ENCODE assay signal across 8 cellular contexts in genomic region chr22:50731811-50732624, GRCh38. TPM values are rescaled to one million over a fixed set of nuclear protein-coding genes. Genes with fewer than 3 reads are reported as not detected.
DNase-seq lines count a peak whose midpoint lies in the region; ATAC-seq and TF ChIP-seq lines count a peak whose summit lies in the region.

No MANE protein-coding gene starts in this region.

- peak; percentile 59 for TF ChIP-seq CTCF in CD4-positive, alpha-beta T cell (IDR thresholded peaks at IDR 0.05)
- peak; percentile 89 for TF ChIP-seq CTCF in astrocyte of the spinal cord (IDR thresholded peaks at IDR 0.05; ENCODE audit: low read depth, low read length)

- no peaks in the 10 kb centered on the region for H3K9me3 ChIP-seq in CD4-positive, alpha-beta T cell (ENCODE audit: control insufficient read depth, low read length)

- no peaks in the 10 kb centered on the region for H3K36me3 Mint-ChIP-seq in CD4-positive, alpha-beta T cell (ENCODE audit: low read depth)

- H3K4me3 ChIP-seq in astrocyte of the spinal cord (ENCODE audit: low read depth, low read length): no peak overlapping the region

- intact Hi-C loops in CD4-positive, alpha-beta T cell (cut with DNase I, micrococcal nuclease): loop anchor here (1.0 to 2.0 kb wide), 2 partner anchors 25 kb away; no protein-coding TSS in a partner anchor

- H3K27ac ChIP-seq in CD4-positive, alpha-beta T cell (ENCODE audit: low read depth, low read length): no peak overlapping the region

- CTCF ChIA-PET in CD4-positive, alpha-beta T cell (lab: Charles Lee): interaction anchor here (1.3 kb wide), 1 partner anchor 25 kb away, joined by 4 read pairs; no protein-coding TSS in a partner anchor

- no peak overlapping the region for H3K4me3 Mint-ChIP-seq in CD4-positive, alpha-beta T cell

- H3K9me3 Mint-ChIP-seq in CD4-positive, alpha-beta T cell: no peaks in the 10 kb centered on the region

- in situ Hi-C loops in astrocyte of the spinal cord (cut with HindIII; ENCODE audit: low sequenced_read_pairs): no loop called here

- peak; percentile 98 for ATAC-seq in CD4-positive, alpha-beta T cell (ENCODE audit: poor library complexity)
- ATAC-seq in HG02623 (IDR thresholded peaks at IDR 0.05; ENCODE audit: unreplicated experiment): no peak

- POLR2A ChIA-PET in CD4-positive, alpha-beta T cell (lab: Charles Lee): no interaction called here

- no peaks in the 10 kb centered on the region for H3K27me3 Mint-ChIP-seq in CD4-positive, alpha-beta T cell

- H3K27ac Mint-ChIP-seq in CD4-positive, alpha-beta T cell: no peak overlapping the region

- peak; percentile 40 to 69 (median 58) for DNase-seq in CD4-positive, alpha-beta T cell
- DNase-seq in HuH-7 (ENCODE audit: low spot score): peak; percentile 90
- peak; percentile 48 for DNase-seq in T-helper 9 cell
- DNase-seq in astrocyte of the spinal cord (ENCODE audit: low read depth, low spot score): no peak
- peak; percentile 78 for DNase-seq in iPS-NIHi11 (ENCODE audit: low spot score)
- DNase-seq in stimulated activated CD4-positive, alpha-beta T cell treated with anti-CD3 and anti-CD28 coated beads, Interleukin-2, amount 100 ng/mL, for 4 hours (ENCODE audit: low read depth): peak; percentile 41
- no peak for DNase-seq in ecto neural progenitor cell (ENCODE audit: low spot score)

- H3K4me1 Mint-ChIP-seq in CD4-positive, alpha-beta T cell (ENCODE audit: low read depth): peaks cover 4% of the 10 kb centered on the region

- H3K27me3 ChIP-seq in CD4-positive, alpha-beta T cell (ENCODE audit: control insufficient read depth, insufficient read depth, low read length): no peaks in the 10 kb centered on the region

RNA-seq across cellular contexts. Expression of gene ACR, which starts 6.0 kb away (rescaled TPM):
- total RNA-seq in CD4-positive, alpha-beta T cell: not detected

RNA-seq across cellular contexts. Expression of gene RABL2B, which starts 51.4 kb away (rescaled TPM):
- total RNA-seq in CD4-positive, alpha-beta T cell: 10 to 100 TPM; 36.0 to 37.3 TPM

RNA-seq across cellular contexts. Expression of gene SHANK3, which starts 59.4 kb away (rescaled TPM):
- not detected for total RNA-seq in CD4-positive, alpha-beta T cell

Comparison
In these comparisons a context has a peak if more than half of its experiments do, and no peak if none do; other contexts are left out.
1. DNase-seq: peak in CD4-positive, alpha-beta T cell (10 of 10), HuH-7 (single experiment), T-helper 9 cell (single experiment), iPS-NIHi11 (single experiment) and stimulated activated CD4-positive, alpha-beta T cell treated with anti-CD3 and anti-CD28 coated beads, Interleukin-2, amount 100 ng/mL, for 4 hours (single experiment); none in astrocyte of the spinal cord (single experiment) and ecto neural progenitor cell (single experiment).